In genomic region chr13:77853701-77854100, GRCh38 we compare ENCODE assay signal across 20 cellular contexts.
DNase-seq lines count a peak whose midpoint lies in the region; ATAC-seq lines count a peak whose summit lies in the region.
"Had no signal": no experiment of that assay in that cellular context is flagged by ENCODE, and none has a peak within 500 bp of the region (broad histone marks: within the 10 kb centered on the region; RNA-seq: fewer than 3 reads in every experiment).

No MANE protein-coding gene starts in this region.

- H3K14ac ChIP-seq in neuronal stem cell (ENCODE audit: low read length) = no peak overlapping the region

- H3K4me3 ChIP-seq in iPS DF 6.9 (ENCODE audit: low read length) (no peak overlapping the region), neuronal stem cell (ENCODE audit: low read length in 2 of 2) (no peak overlapping the region)
- H3K4me3 ChIP-seq: ascending aorta, lung, right lobe of liver, upper lobe of left lung had no signal

- H3K27me3 ChIP-seq in iPS DF 6.9 (ENCODE audit: control insufficient read depth, insufficient read depth, low read length) (no peaks in the 10 kb centered on the region), neuronal stem cell (ENCODE audit: control insufficient read depth in 3 of 3, insufficient read depth in 3 of 3, low read depth in 1 of 3, low read length in 3 of 3) (no peaks in the 10 kb centered on the region)
- H3K27me3 ChIP-seq: ascending aorta, right lobe of liver, upper lobe of left lung had no signal

- H3K4ac ChIP-seq in neuronal stem cell (ENCODE audit: low read length) = no peak overlapping the region

- DNase-seq in G401 (ENCODE audit: low spot score) (peak; percentile 22), RPMI7951 (ENCODE audit: low read depth) (peak; percentile 55), iPS DF 6.9 (ENCODE audit: low read depth, low spot score) (peak; percentile 88), neuronal stem cell (ENCODE audit: low spot score) (peak; percentile 86), DMS53 treated with DMSO at 0.1 percent for 48 hours (lab: John Stamatoyannopoulos, UW; ENCODE audit: unreplicated experiment) (no peak)
- DNase-seq: activated CD4-positive, alpha-beta memory T cell treated with anti-CD3 and anti-CD28 coated beads, Interleukin-2, amount 10 ng/mL, durations not matched to agents 7 days and 5 days; activated naive CD4-positive, alpha-beta T cell treated with anti-CD3 and anti-CD28 coated beads, Interleukin-2, amount 50 U/mL, for 16 hours; activated T-cell treated with anti-CD3 and anti-CD28 coated beads, Interleukin-2, amount 50 U/mL, for 24 hours; CD4-positive, alpha-beta T cell; DND-41; NCI-H2081; NCI-H510A; right lobe of liver; Right ventricle myocardium superior; upper lobe of left lung had no signal

- ATAC-seq in HG03439 (IDR thresholded peaks at IDR 0.05; ENCODE audit: unreplicated experiment) (no peak), GM18519 (IDR thresholded peaks at IDR 0.05; ENCODE audit: low FRiP score, unreplicated experiment) (no peak), HG02970 (IDR thresholded peaks at IDR 0.05; ENCODE audit: low FRiP score, unreplicated experiment) (no peak)
- ATAC-seq: right lobe of liver had no signal

- H3K4me2 ChIP-seq in neuronal stem cell (ENCODE audit: insufficient read depth, low read length, poor library complexity, severe bottlenecking) = no peak overlapping the region

- WGBS in iPS DF 6.9 (ENCODE audit: insufficient coverage, insufficient read length) = no CpG with 5 or more reads among the region's 4 CpGs
- WGBS in neuronal stem cell (ENCODE audit: extremely low coverage in 2 of 2, insufficient read length in 2 of 2, insufficient replicate concordance in 1 of 2), 2 donors = no CpG with 5 or more reads among the region's 4 CpGs

- H4K91ac ChIP-seq in neuronal stem cell (ENCODE audit: low read depth, low read length, poor library complexity) = no peak overlapping the region

- peaks cover 4% of the 10 kb centered on the region for H3K4me1 ChIP-seq in iPS DF 6.9 (ENCODE audit: control insufficient read depth, insufficient read depth, low read length)
- H3K4me1 ChIP-seq in neuronal stem cell (ENCODE audit: control insufficient read depth in 2 of 2, insufficient read depth in 1 of 2, low read depth in 1 of 2, low read length in 2 of 2) = peaks cover 9 to 17% of the 10 kb centered on the region in 2 donors
- H3K4me1 ChIP-seq: ascending aorta, right lobe of liver, upper lobe of left lung had no signal

- H2BK15ac ChIP-seq in neuronal stem cell (ENCODE audit: low read length) = no peak overlapping the region

- H2BK5ac ChIP-seq in neuronal stem cell (ENCODE audit: low read length) = no peak overlapping the region

- H3K36me3 ChIP-seq in iPS DF 6.9 (ENCODE audit: control insufficient read depth, insufficient read depth, low read length) = no peaks in the 10 kb centered on the region; the same call in 1 of the 2 replicates
- H3K36me3 ChIP-seq in neuronal stem cell (replicated peaks in 1 of 2; ENCODE audit: control insufficient read depth in 2 of 2, insufficient read depth in 2 of 2, low read length in 2 of 2) = peaks cover 0 to 2% of the 10 kb centered on the region in 2 donors
- H3K36me3 ChIP-seq: ascending aorta, right lobe of liver, upper lobe of left lung had no signal

- in situ Hi-C loops in G401 (cut with HindIII; ENCODE audit: low sequenced_read_pairs) = no loop called here

- H3K27ac ChIP-seq in iPS DF 6.9 (ENCODE audit: low read length) = no peak overlapping the region
- H3K27ac ChIP-seq in neuronal stem cell (replicated peaks; ENCODE audit: low read length) = peak overlapping the region; percentile 74
- H3K27ac ChIP-seq: ascending aorta, right lobe of liver, upper lobe of left lung had no signal

- H3K9me3 ChIP-seq in iPS DF 6.9 (ENCODE audit: control insufficient read depth, insufficient read depth, low read length) (no peaks in the 10 kb centered on the region), neuronal stem cell (replicated peaks in 1 of 2; ENCODE audit: control insufficient read depth in 2 of 2, insufficient read depth in 1 of 2, low read depth in 1 of 2, low read length in 2 of 2) (peaks cover 0 to under 1% of the 10 kb centered on the region in 2 donors)
- H3K9me3 ChIP-seq: right lobe of liver, upper lobe of left lung had no signal

- peak overlapping the region; percentile 43 for H2AFZ ChIP-seq in neuronal stem cell (ENCODE audit: low read length)

- H2BK120ac ChIP-seq in neuronal stem cell (ENCODE audit: low read depth, low read length) = no peak overlapping the region

- H3K23ac ChIP-seq in neuronal stem cell (ENCODE audit: low read depth, low read length, poor library complexity) = no peak overlapping the region

- no peak overlapping the region for H4K8ac ChIP-seq in neuronal stem cell (ENCODE audit: low read depth, low read length)

- no peak overlapping the region for H2BK12ac ChIP-seq in neuronal stem cell (ENCODE audit: low read length)

- H3K18ac ChIP-seq in neuronal stem cell (ENCODE audit: low read length) = no peak overlapping the region

- no peak overlapping the region for H2AK5ac ChIP-seq in neuronal stem cell (ENCODE audit: low read depth, low read length)

- H3K79me1 ChIP-seq in neuronal stem cell (ENCODE audit: low read depth, low read length) = no peaks in the 10 kb centered on the region

- no peak overlapping the region for H3K9ac ChIP-seq in neuronal stem cell (ENCODE audit: low read depth, low read length, poor library complexity)
